In the genomic region with DNA sequence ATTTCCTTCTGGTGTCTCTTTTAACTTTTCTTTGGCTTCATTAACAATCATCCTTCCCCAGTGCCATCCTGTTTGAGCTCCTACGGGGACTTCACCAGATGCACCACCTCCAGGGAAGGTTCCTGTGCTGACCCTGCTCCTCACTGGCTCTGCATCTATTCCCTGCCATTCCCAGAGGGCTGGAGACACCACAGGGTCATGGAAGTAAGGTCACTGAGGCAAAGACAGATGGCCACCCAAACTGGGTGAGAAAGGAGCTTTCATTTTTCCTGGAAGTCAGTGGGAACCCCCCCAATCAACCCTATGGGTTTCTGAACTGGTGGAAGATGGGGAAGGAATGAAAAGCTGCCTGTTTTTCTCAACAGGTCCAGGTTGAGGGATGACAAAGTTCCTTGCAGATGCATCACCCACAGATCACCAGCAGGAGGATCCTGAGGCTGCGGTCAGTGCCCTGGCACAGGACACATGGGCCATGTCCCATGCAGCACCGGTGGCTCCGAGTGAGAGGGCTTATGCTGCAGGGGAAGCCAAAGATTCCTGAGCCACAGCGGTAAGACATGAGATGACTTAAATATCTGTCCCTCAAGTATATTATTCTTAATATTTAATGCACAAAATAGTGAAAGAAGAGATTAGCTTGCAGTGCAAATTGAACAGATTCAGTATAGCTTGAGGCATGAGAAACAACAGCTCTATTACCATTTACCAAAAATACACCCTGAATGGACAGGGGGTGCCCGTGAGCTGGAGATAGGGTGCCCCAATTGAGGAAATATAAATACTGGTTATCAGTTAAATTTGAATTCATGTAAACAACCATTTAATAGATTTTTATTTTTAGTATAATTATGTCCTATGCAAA, we compare ENCODE assay signal across 8 cellular contexts.
DNase-seq lines count a peak whose midpoint lies in the region; ATAC-seq and TF ChIP-seq lines count a peak whose summit lies in the region.

No MANE protein-coding gene starts in this region.

- H3K56ac ChIP-seq in IMR-90 (ENCODE audit: extremely low read depth, insufficient read depth, low read length) (no peak overlapping the region), mesendoderm (ENCODE audit: low read length) (no peak overlapping the region)

- no peak overlapping the region for H4K91ac ChIP-seq in IMR-90 (ENCODE audit: insufficient read depth, low read depth, low read length)

- no CpG with 5 or more reads among the region's 6 CpGs for WGBS in IMR-90 (ENCODE audit: extremely low coverage in 2 of 2, insufficient read length in 1 of 2), 2 experiments
- 17% methylated on average over 6 of the region's 6 CpGs for whole genome bisulfite sequencing in mammary epithelial cell (ENCODE audit: low coverage, missing lambda C conversion rate)
- WGBS in mesendoderm (ENCODE audit: extremely low coverage, insufficient coverage, low lambda C conversion rate) = no CpG with 5 or more reads among the region's 6 CpGs

- no peak overlapping the region for H4K8ac ChIP-seq in IMR-90 (ENCODE audit: low read depth in 2 of 2, low read length in 2 of 2)
- H4K8ac ChIP-seq in mesendoderm (ENCODE audit: low read depth, low read length) = no peak overlapping the region

- no peak for TF ChIP-seq POLR2A in IMR-90 (IDR thresholded peaks at IDR 0.05; ENCODE audit: low read depth, low read length)

- no peak overlapping the region for H3K4me2 ChIP-seq in IMR-90 (ENCODE audit: low read depth, low read length)
- no peak overlapping the region for H3K4me2 ChIP-seq in mammary epithelial cell (ENCODE audit: insufficient read depth, low read depth, low read length)
- no peak overlapping the region for H3K4me2 ChIP-seq in mesendoderm (ENCODE audit: low read length)

- dilution Hi-C loops in IMR-90 (cut with HindIII; ENCODE audit: low sequenced_read_pairs, unreplicated experiment) = no loop called here
- dilution Hi-C loops in mammary epithelial cell (cut with HindIII; ENCODE audit: low sequenced_read_pairs) = no loop called here

- H2BK120ac ChIP-seq in IMR-90 (ENCODE audit: low read depth, low read length) = no peak overlapping the region
- no peak overlapping the region for H2BK120ac ChIP-seq in mesendoderm (ENCODE audit: low read depth, low read length)

- TF ChIP-seq CTCF in IMR-90 (conservative IDR thresholded peaks at IDR 0.05; ENCODE audit: low read depth, low read length) (0 out of 2 replicates have a peak, but pooled peaks have one; percentile 9), mammary epithelial cell (conservative IDR thresholded peaks at IDR 0.05 in 1 of 2, IDR thresholded peaks at IDR 0.05 in 1 of 2; ENCODE audit: extremely low read depth in 1 of 2, insufficient read depth in 1 of 2, low read depth in 1 of 2, low read length in 2 of 2) (peak; percentile 57 to 68), ascending aorta (IDR thresholded peaks at IDR 0.05) (no peak)

- H2AK9ac ChIP-seq in IMR-90 (replicated peaks; ENCODE audit: low read depth, low read length, poor library complexity) = no peak overlapping the region

- TF ChIP-seq RAD21 in IMR-90 (IDR thresholded peaks at IDR 0.05; ENCODE audit: low read length) = no peak

- ATAC-seq in IMR-90 (ENCODE audit: low read depth) (peak; percentile 44; the same call in 1 of the 2 replicates), left ventricle myocardium superior (no peak), GM18867 (IDR thresholded peaks at IDR 0.05; ENCODE audit: unreplicated experiment) (no peak)

- H4K20me1 ChIP-seq in IMR-90 (ENCODE audit: insufficient read depth, low read length) (no peaks in the 10 kb centered on the region), mammary epithelial cell (ENCODE audit: insufficient read depth, low read length) (no peaks in the 10 kb centered on the region)

- H2BK15ac ChIP-seq in IMR-90 (ENCODE audit: low read depth, low read length) (no peak overlapping the region), mesendoderm (replicated peaks; ENCODE audit: low read depth) (no peak overlapping the region)

- no peak overlapping the region for H2BK20ac ChIP-seq in IMR-90 (ENCODE audit: low read depth, low read length)

- CTCF ChIA-PET in IMR-90 (lab: Yijun Ruan, JAX) (interaction anchor here (0.7 to 1.4 kb wide), 3 partner anchors 9 to 15 kb away, joined by 3 to 5 read pairs (median 3); no protein-coding TSS in a partner anchor), mammary epithelial cell (lab: Charles Lee; ENCODE audit: low non-redundant PET) (interaction anchor here (0.6 kb wide), 1 partner anchor 261 kb away, joined by 4 read pairs; no protein-coding TSS in a partner anchor)

- H3K27me3 ChIP-seq in IMR-90 (ENCODE audit: control insufficient read depth, insufficient read depth, low read length) = peaks cover 23% of the 10 kb centered on the region
- no peaks in the 10 kb centered on the region for H3K27me3 ChIP-seq in mammary epithelial cell (ENCODE audit: insufficient read depth, low read length)
- H3K27me3 ChIP-seq in mesendoderm (ENCODE audit: insufficient read depth, low read length, poor library complexity) = peaks cover 7% of the 10 kb centered on the region
- H3K27me3 ChIP-seq in ascending aorta = no peaks in the 10 kb centered on the region

- H4K5ac ChIP-seq in IMR-90 (ENCODE audit: low read depth, low read length) (no peak overlapping the region), mesendoderm (ENCODE audit: low read length) (no peak overlapping the region)

- in situ Hi-C loops in IMR-90 (cut with MboI; ENCODE audit: low sequenced_read_pairs) = no loop called here
- in situ Hi-C loops in mammary epithelial cell (cut with MboI; ENCODE audit: low sequenced_read_pairs in 2 of 2) = no loop called here

- no peak overlapping the region for H2BK5ac ChIP-seq in IMR-90 (ENCODE audit: low read depth, low read length, poor library complexity, severe bottlenecking)
- H2BK5ac ChIP-seq in mesendoderm (ENCODE audit: low read length) = no peak overlapping the region

- no peak overlapping the region for H3K14ac ChIP-seq in IMR-90 (replicated peaks; ENCODE audit: low read depth, low read length)

- POLR2A ChIA-PET in IMR-90 (lab: Charles Lee; ENCODE audit: unreplicated experiment) = no interaction called here

- no peak overlapping the region for H3K9ac ChIP-seq in IMR-90 (ENCODE audit: low read depth, low read length)
- H3K9ac ChIP-seq in mammary epithelial cell (ENCODE audit: insufficient read depth, low read length) = no peak overlapping the region
- H3K9ac ChIP-seq in mesendoderm (ENCODE audit: low read length) = no peak overlapping the region

- H3K27ac ChIP-seq in IMR-90 (ENCODE audit: insufficient read depth, low read length) (no peak overlapping the region), mammary epithelial cell (ENCODE audit: insufficient read depth, low read depth, low read length) (no peak overlapping the region), mesendoderm (ENCODE audit: low read depth, low read length) (no peak overlapping the region), ascending aorta (no peak overlapping the region)

- no peaks in the 10 kb centered on the region for H3K9me3 ChIP-seq in IMR-90 (ENCODE audit: control insufficient read depth, insufficient read depth, low read length)
- no peaks in the 10 kb centered on the region for H3K9me3 ChIP-seq in mammary epithelial cell (replicated peaks; ENCODE audit: insufficient read depth, low read length)
- no peaks in the 10 kb centered on the region for H3K9me3 ChIP-seq in ascending aorta

- no peaks in the 10 kb centered on the region for H3K36me3 ChIP-seq in IMR-90 (ENCODE audit: control insufficient read depth, insufficient read depth, low read length)
- no peaks in the 10 kb centered on the region for H3K36me3 ChIP-seq in mammary epithelial cell (ENCODE audit: insufficient read depth, low read length)
- no peaks in the 10 kb centered on the region for H3K36me3 ChIP-seq in mesendoderm (ENCODE audit: control insufficient read depth, insufficient read depth, low read length)
- no peaks in the 10 kb centered on the region for H3K36me3 ChIP-seq in ascending aorta

- BruUV-seq in IMR-90 (replicated peaks; lab: Mats Ljungman, UMichigan) (no TSS peak), mammary epithelial cell (replicated peaks; lab: Mats Ljungman, UMichigan) (no TSS peak)

- H3K79me1 ChIP-seq in IMR-90 (ENCODE audit: low read depth in 1 of 2, low read length in 2 of 2) (no peaks in the 10 kb centered on the region), mesendoderm (ENCODE audit: low read length) (no peaks in the 10 kb centered on the region)

- no peaks in the 10 kb centered on the region for H3K9me1 ChIP-seq in IMR-90 (ENCODE audit: insufficient read depth, low read length)

- H3K79me2 ChIP-seq in mammary epithelial cell (ENCODE audit: insufficient read depth, low read length) = no peaks in the 10 kb centered on the region
- H3K79me2 ChIP-seq in mesendoderm (ENCODE audit: control insufficient read depth, insufficient read depth, low read length) = no peaks in the 10 kb centered on the region

- intact Hi-C loops in IMR-90 (cut with micrococcal nuclease) (no loop called here), mammary epithelial cell (cut with micrococcal nuclease) (no loop called here), ascending aorta (cut with DNase I) (no loop called here), left ventricle myocardium superior (cut with micrococcal nuclease) (no loop called here)

- peak; percentile 46 for DNase-seq in DMS53 treated with DMSO at 0.1 percent for 48 hours (lab: John Stamatoyannopoulos, UW; ENCODE audit: unreplicated experiment)
- DNase-seq in IMR-90 = no peak
- DNase-seq in mammary epithelial cell = peak; percentile 10
- peak; percentile 55 for DNase-seq in mesendoderm
- DNase-seq in NOMO-1 treated with dmso at 0.1 percent for 144 hours (lab: John Stamatoyannopoulos, UW; ENCODE audit: unreplicated experiment) = no peak
- DNase-seq in ascending aorta (ENCODE audit: low spot score in 2 of 2) = no peak
- DNase-seq in left ventricle myocardium superior = no peak

- H3K18ac ChIP-seq in IMR-90 (ENCODE audit: low read depth, low read length) = no peak overlapping the region
- H3K18ac ChIP-seq in mesendoderm (ENCODE audit: low read length) = no peak overlapping the region

- H3K4ac ChIP-seq in IMR-90 (ENCODE audit: low read depth, low read length) (no peak overlapping the region), mesendoderm (ENCODE audit: low read depth, low read length) (no peak overlapping the region)

- H2AK5ac ChIP-seq in IMR-90 (ENCODE audit: low read depth, low read length) = no peak overlapping the region
- no peak overlapping the region for H2AK5ac ChIP-seq in mesendoderm (ENCODE audit: low read length)

- H3K4me3 ChIP-seq in IMR-90 (ENCODE audit: insufficient read depth, low read depth, low read length) = no peak overlapping the region
- H3K4me3 ChIP-seq in mammary epithelial cell (replicated peaks in 1 of 3; ENCODE audit: insufficient read depth in 1 of 3, low read depth in 2 of 3, low read length in 3 of 3) = no peak overlapping the region
- no peak overlapping the region for H3K4me3 ChIP-seq in mesendoderm (ENCODE audit: low read length)
- no peak overlapping the region for H3K4me3 ChIP-seq in ascending aorta

- H2AFZ ChIP-seq in IMR-90 (replicated peaks; ENCODE audit: low read length, poor library complexity) = no peak overlapping the region
- no peak overlapping the region for H2AFZ ChIP-seq in mammary epithelial cell (ENCODE audit: low read depth, low read length)

- H3K23ac ChIP-seq in IMR-90 (ENCODE audit: low read depth, low read length) (no peak overlapping the region), mesendoderm (ENCODE audit: low read length) (no peak overlapping the region)

- no peaks in the 10 kb centered on the region for H3K4me1 ChIP-seq in IMR-90 (ENCODE audit: control insufficient read depth, insufficient read depth, low read length)
- no peaks in the 10 kb centered on the region for H3K4me1 ChIP-seq in mammary epithelial cell (ENCODE audit: insufficient read depth, low read length)
- no peaks in the 10 kb centered on the region for H3K4me1 ChIP-seq in mesendoderm (ENCODE audit: control insufficient read depth, low read depth, low read length)
- no peaks in the 10 kb centered on the region for H3K4me1 ChIP-seq in ascending aorta

Comparison
In these comparisons a context has a peak if more than half of its experiments do, and no peak if none do; other contexts are left out.
1. DNase-seq: peak in DMS53 treated with DMSO at 0.1 percent for 48 hours (single experiment), mammary epithelial cell (single experiment) and mesendoderm (single experiment); none in IMR-90 (single experiment), NOMO-1 treated with dmso at 0.1 percent for 144 hours (single experiment), ascending aorta (0 of 2) and left ventricle myocardium superior (single experiment).
2. CTCF ChIP-seq: peak in IMR-90 (single experiment) and mammary epithelial cell (2 of 2); none in ascending aorta (0 of 3).